ENCODE assay signal across 9 cellular contexts in the genomic region with DNA sequence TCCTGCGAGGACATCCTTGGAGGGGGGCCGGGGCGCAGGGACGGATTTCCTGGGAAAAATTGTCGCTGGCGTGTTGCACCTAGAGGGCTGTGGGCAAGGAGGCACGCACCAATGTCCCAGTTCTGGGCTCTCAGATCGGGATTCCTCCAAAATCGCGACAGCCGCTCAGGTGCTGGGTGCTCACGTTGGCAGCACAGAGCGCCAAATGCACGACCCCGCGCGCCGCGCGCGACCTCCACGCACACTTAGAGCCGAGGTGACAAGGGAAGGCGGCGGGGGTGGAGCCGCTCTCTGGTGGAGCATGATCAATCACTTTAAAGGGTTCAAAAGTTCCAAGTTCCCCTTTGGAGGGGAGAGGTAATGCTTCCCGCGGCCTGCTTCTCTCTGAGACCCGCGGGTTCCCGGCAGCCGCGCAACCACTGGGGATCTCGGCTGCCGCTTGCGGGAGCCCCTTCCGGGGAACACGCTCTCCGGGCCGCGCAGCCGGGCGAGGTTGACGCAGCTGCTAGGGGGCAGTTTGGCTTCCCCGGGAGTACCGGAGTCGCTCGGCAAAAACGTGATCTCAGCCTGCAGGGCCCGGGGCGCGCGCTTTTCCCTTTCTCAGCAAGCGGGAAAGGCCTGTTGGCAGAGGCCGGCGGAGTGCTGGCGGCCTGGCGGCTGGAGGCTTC. TPM values are rescaled to one million over a fixed set of nuclear protein-coding genes. Genes with fewer than 3 reads are reported as not detected.
A peak's percentile ranks its signal among the peaks of the same experiment; 100 is the strongest.
DNase-seq lines count a peak whose midpoint lies in the region; ATAC-seq and TF ChIP-seq lines count a peak whose summit lies in the region.
"Had no signal": no experiment of that assay in that cellular context is flagged by ENCODE, and none has a peak within 500 bp of the region (broad histone marks: within the 10 kb centered on the region; RNA-seq: fewer than 3 reads in every experiment).

No MANE protein-coding gene starts in this region.

- H3K27me3 Mint-ChIP-seq in activated CD4-positive, alpha-beta memory T cell treated with anti-CD3 and anti-CD28 coated beads for 36 hours, result peaks cover 39% of the 10 kb centered on the region
- peaks cover 73% of the 10 kb centered on the region for H3K27me3 Mint-ChIP-seq in activated CD4-positive, alpha-beta memory T cell treated with anti-CD3 and anti-CD28 coated beads, Interleukin-2, amount 10 ng/mL, durations not matched to agents 7 days and 5 days

- H3K27ac ChIP-seq in colonic mucosa, result no peak overlapping the region
- peak overlapping the region; percentile 72 to 83 for H3K27ac ChIP-seq in liver (ENCODE audit: low read depth in 1 of 2, low read length in 2 of 2)
- H3K27ac ChIP-seq in subcutaneous abdominal adipose tissue (ENCODE audit: low read depth, low read length), result no peak overlapping the region

- no peaks in the 10 kb centered on the region for H3K36me3 ChIP-seq in colonic mucosa
- no peaks in the 10 kb centered on the region for H3K36me3 ChIP-seq in liver (ENCODE audit: control insufficient read depth in 4 of 4, insufficient read depth in 3 of 4, low read depth in 1 of 4, low read length in 3 of 4)
- no peaks in the 10 kb centered on the region for H3K36me3 ChIP-seq in subcutaneous abdominal adipose tissue (ENCODE audit: control insufficient read depth in 5 of 5, insufficient read depth in 5 of 5, low read length in 5 of 5)

- intact Hi-C loops in activated CD4-positive, alpha-beta memory T cell treated with anti-CD3 and anti-CD28 coated beads for 36 hours (cut with micrococcal nuclease), result loop anchor here (5.0 to 10.0 kb wide), 2 partner anchors 177 to 1565 kb away; no protein-coding TSS in a partner anchor
- intact Hi-C loops in colonic mucosa (cut with DNase I), result loop anchor here (5.0 to 10.0 kb wide), 4 partner anchors 225 to 1495 kb away; no protein-coding TSS in a partner anchor

- 10% methylated on average over 58 of the region's 58 CpGs for WGBS in liver

- TF ChIP-seq CTCF in colonic mucosa (IDR thresholded peaks at IDR 0.05) (no peak), liver (IDR thresholded peaks at IDR 0.05; ENCODE audit: low read depth, low read length, missing input control) (no peak)

- ATAC-seq in GM19023 (IDR thresholded peaks at IDR 0.05; ENCODE audit: unreplicated experiment), result no peak

- TF ChIP-seq RAD21 in liver (IDR thresholded peaks at IDR 0.05), result no peak

- no peaks in the 10 kb centered on the region for H3K4me1 ChIP-seq in colonic mucosa
- peaks cover 5 to 80% (median 57%) of the 10 kb centered on the region in 4 donors for H3K4me1 ChIP-seq in liver (ENCODE audit: control insufficient read depth in 4 of 4, insufficient read depth in 4 of 4, low read length in 3 of 4)
- H3K4me1 ChIP-seq in subcutaneous abdominal adipose tissue (ENCODE audit: control insufficient read depth in 5 of 5, insufficient read depth in 5 of 5, low read length in 5 of 5), result peaks cover 0 to 38% (median 22%) of the 10 kb centered on the region in 5 donors

- peak overlapping the region; percentile 7 for H3K4me3 ChIP-seq in colonic mucosa
- peak overlapping the region; percentile 50 to 58 (median 52) for H3K4me3 ChIP-seq in liver (ENCODE audit: low read depth in 1 of 3, low read length in 3 of 3)
- peak overlapping the region in 4 of 5 donors; percentile 47 to 64 (median 62) for H3K4me3 ChIP-seq in subcutaneous abdominal adipose tissue (ENCODE audit: low read depth in 1 of 5, low read length in 5 of 5)

- CTCF ChIA-PET in activated CD4-positive, alpha-beta memory T cell treated with anti-CD3 and anti-CD28 coated beads for 36 hours (lab: Charles Lee), result interaction anchor here (0.6 kb wide), 1 partner anchor 405 kb away, joined by 3 read pairs; no protein-coding TSS in a partner anchor
- CTCF ChIA-PET in activated CD4-positive, alpha-beta memory T cell treated with anti-CD3 and anti-CD28 coated beads, Interleukin-2, amount 10 ng/mL, durations not matched to agents 7 days and 5 days (lab: Charles Lee), result no interaction called here

- H3K4me1 Mint-ChIP-seq in activated CD4-positive, alpha-beta memory T cell treated with anti-CD3 and anti-CD28 coated beads for 36 hours (ENCODE audit: low read depth), result peaks cover 8% of the 10 kb centered on the region
- H3K4me1 Mint-ChIP-seq in activated CD4-positive, alpha-beta memory T cell treated with anti-CD3 and anti-CD28 coated beads, Interleukin-2, amount 10 ng/mL, durations not matched to agents 7 days and 5 days, result peaks cover 15% of the 10 kb centered on the region

- no peaks in the 10 kb centered on the region for H3K9me3 Mint-ChIP-seq in activated CD4-positive, alpha-beta memory T cell treated with anti-CD3 and anti-CD28 coated beads for 36 hours
- no peaks in the 10 kb centered on the region for H3K9me3 Mint-ChIP-seq in activated CD4-positive, alpha-beta memory T cell treated with anti-CD3 and anti-CD28 coated beads, Interleukin-2, amount 10 ng/mL, durations not matched to agents 7 days and 5 days

- DNase-seq in activated CD4-positive, alpha-beta memory T cell treated with anti-CD3 and anti-CD28 coated beads for 36 hours, result peak; percentile 20
- no peak for DNase-seq in activated CD4-positive, alpha-beta memory T cell treated with anti-CD3 and anti-CD28 coated beads, Interleukin-2, amount 10 ng/mL, durations not matched to agents 7 days and 5 days
- DNase-seq in colonic mucosa (no peak), SIG-M5 treated with dmso at 0.1 percent for 504 hours (lab: John Stamatoyannopoulos, UW; ENCODE audit: unreplicated experiment) (no peak), NCI-H1436 (lab: John Stamatoyannopoulos, UW) (no peak)
- DNase-seq: activated CD8-positive, alpha-beta memory T cell treated with anti-CD3 and anti-CD28 coated beads for 24 hours had no signal

- H3K9ac ChIP-seq in colonic mucosa (ENCODE audit: low read depth in 2 of 2, low read length in 2 of 2) (no peak overlapping the region), liver (ENCODE audit: low read depth in 1 of 2, low read length in 2 of 2) (peak overlapping the region in 1 of 2 donors; percentile 49), subcutaneous abdominal adipose tissue (ENCODE audit: low read length in 5 of 5) (peak overlapping the region in 2 of 5 donors; percentile 30)

- POLR2A ChIA-PET in activated CD4-positive, alpha-beta memory T cell treated with anti-CD3 and anti-CD28 coated beads for 36 hours (lab: Charles Lee), result no interaction called here
- POLR2A ChIA-PET in activated CD4-positive, alpha-beta memory T cell treated with anti-CD3 and anti-CD28 coated beads, Interleukin-2, amount 10 ng/mL, durations not matched to agents 7 days and 5 days (lab: Charles Lee), result no interaction called here

- no peaks in the 10 kb centered on the region for H3K9me3 ChIP-seq in colonic mucosa
- H3K9me3 ChIP-seq in liver (ENCODE audit: control insufficient read depth in 4 of 4, low read length in 3 of 4), result no peaks in the 10 kb centered on the region
- no peaks in the 10 kb centered on the region for H3K9me3 ChIP-seq in subcutaneous abdominal adipose tissue (ENCODE audit: control insufficient read depth in 5 of 5, low read length in 5 of 5)

- peaks cover 36% of the 10 kb centered on the region for H3K27me3 ChIP-seq in colonic mucosa
- H3K27me3 ChIP-seq in liver (ENCODE audit: control insufficient read depth in 4 of 4, insufficient read depth in 4 of 4, low read length in 3 of 4), result no peaks in the 10 kb centered on the region
- peaks cover 0 to 7% (median 0%) of the 10 kb centered on the region in 5 donors for H3K27me3 ChIP-seq in subcutaneous abdominal adipose tissue (ENCODE audit: control insufficient read depth in 5 of 5, insufficient read depth in 4 of 5, low read length in 5 of 5)

- no peaks in the 10 kb centered on the region for H3K36me3 Mint-ChIP-seq in activated CD4-positive, alpha-beta memory T cell treated with anti-CD3 and anti-CD28 coated beads for 36 hours
- no peaks in the 10 kb centered on the region for H3K36me3 Mint-ChIP-seq in activated CD4-positive, alpha-beta memory T cell treated with anti-CD3 and anti-CD28 coated beads, Interleukin-2, amount 10 ng/mL, durations not matched to agents 7 days and 5 days (ENCODE audit: low read depth)

- peak overlapping the region; percentile 20 for H3K4me3 Mint-ChIP-seq in activated CD4-positive, alpha-beta memory T cell treated with anti-CD3 and anti-CD28 coated beads for 36 hours
- no peak overlapping the region for H3K4me3 Mint-ChIP-seq in activated CD4-positive, alpha-beta memory T cell treated with anti-CD3 and anti-CD28 coated beads, Interleukin-2, amount 10 ng/mL, durations not matched to agents 7 days and 5 days

- H3K27ac Mint-ChIP-seq in activated CD4-positive, alpha-beta memory T cell treated with anti-CD3 and anti-CD28 coated beads for 36 hours, result no peak overlapping the region
- H3K27ac Mint-ChIP-seq in activated CD4-positive, alpha-beta memory T cell treated with anti-CD3 and anti-CD28 coated beads, Interleukin-2, amount 10 ng/mL, durations not matched to agents 7 days and 5 days, result no peak overlapping the region

TF ChIP-seq in liver, 16 proteins besides CTCF, POLR2A, EP300 and RAD21:
- no peak for TF ChIP-seq FOXA2 (IDR thresholded peaks at IDR 0.05)
- TF ChIP-seq HNF4G (IDR thresholded peaks at IDR 0.05), result no peak
- TF ChIP-seq RXRA (IDR thresholded peaks at IDR 0.05), result peak in 1 of 2 donors; percentile 10
- TF ChIP-seq, protein P1, sequence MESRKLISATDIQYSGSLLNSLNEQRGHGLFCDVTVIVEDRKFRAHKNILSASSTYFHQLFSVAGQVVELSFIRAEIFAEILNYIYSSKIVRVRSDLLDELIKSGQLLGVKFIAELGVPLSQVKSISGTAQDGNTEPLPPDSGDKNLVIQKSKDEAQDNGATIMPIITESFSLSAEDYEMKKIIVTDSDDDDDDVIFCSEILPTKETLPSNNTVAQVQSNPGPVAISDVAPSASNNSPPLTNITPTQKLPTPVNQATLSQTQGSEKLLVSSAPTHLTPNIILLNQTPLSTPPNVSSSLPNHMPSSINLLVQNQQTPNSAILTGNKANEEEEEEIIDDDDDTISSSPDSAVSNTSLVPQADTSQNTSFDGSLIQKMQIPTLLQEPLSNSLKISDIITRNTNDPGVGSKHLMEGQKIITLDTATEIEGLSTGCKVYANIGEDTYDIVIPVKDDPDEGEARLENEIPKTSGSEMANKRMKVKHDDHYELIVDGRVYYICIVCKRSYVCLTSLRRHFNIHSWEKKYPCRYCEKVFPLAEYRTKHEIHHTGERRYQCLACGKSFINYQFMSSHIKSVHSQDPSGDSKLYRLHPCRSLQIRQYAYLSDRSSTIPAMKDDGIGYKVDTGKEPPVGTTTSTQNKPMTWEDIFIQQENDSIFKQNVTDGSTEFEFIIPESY (IDR thresholded peaks at IDR 0.05), result no peak

RNA-seq across cellular contexts. Expression of gene SKIDA1, which starts 25.4 kb away (rescaled TPM):
- under 1 TPM; 0.07 to 0.21 TPM for total RNA-seq in activated CD4-positive, alpha-beta memory T cell treated with anti-CD3 and anti-CD28 coated beads for 36 hours
- total RNA-seq in activated CD4-positive, alpha-beta memory T cell treated with anti-CD3 and anti-CD28 coated beads, Interleukin-2, amount 10 ng/mL, durations not matched to agents 7 days and 5 days, result under 1 TPM; 0.25 to 0.38 TPM
- total RNA-seq in colonic mucosa, result under 1 TPM; 0.10 to 0.45 TPM
- 1 to 10 TPM; 2.3 to 2.6 TPM for total RNA-seq in liver
- under 1 TPM; 0.63 to 0.84 TPM for polyA plus RNA-seq in liver

RNA-seq across cellular contexts. Expression of gene MLLT10, which starts 34.0 kb away (rescaled TPM):
- 10 to 100 TPM; 32.8 to 35.4 TPM for total RNA-seq in activated CD4-positive, alpha-beta memory T cell treated with anti-CD3 and anti-CD28 coated beads for 36 hours
- 10 to 100 TPM; 43.0 to 49.9 TPM for total RNA-seq in activated CD4-positive, alpha-beta memory T cell treated with anti-CD3 and anti-CD28 coated beads, Interleukin-2, amount 10 ng/mL, durations not matched to agents 7 days and 5 days
- 10 to 100 TPM; 17.8 to 25.1 TPM for total RNA-seq in colonic mucosa
- 10 to 100 TPM; 31.4 to 47.4 TPM for total RNA-seq in liver
- polyA plus RNA-seq in liver, result 10 to 100 TPM; 11.9 to 13.9 TPM

Comparison
In these comparisons a context has a peak if more than half of its experiments do, and no peak if none do; other contexts are left out.
1. H3K27ac ChIP-seq: peak in liver (2 of 2); none in colonic mucosa (single experiment) and subcutaneous abdominal adipose tissue (single experiment).
2. H3K4me3 ChIP-seq: peak in every context shown above with its lines; median percentile 62 in subcutaneous abdominal adipose tissue; 52 in liver; 7 in colonic mucosa.